In the genomic region with DNA sequence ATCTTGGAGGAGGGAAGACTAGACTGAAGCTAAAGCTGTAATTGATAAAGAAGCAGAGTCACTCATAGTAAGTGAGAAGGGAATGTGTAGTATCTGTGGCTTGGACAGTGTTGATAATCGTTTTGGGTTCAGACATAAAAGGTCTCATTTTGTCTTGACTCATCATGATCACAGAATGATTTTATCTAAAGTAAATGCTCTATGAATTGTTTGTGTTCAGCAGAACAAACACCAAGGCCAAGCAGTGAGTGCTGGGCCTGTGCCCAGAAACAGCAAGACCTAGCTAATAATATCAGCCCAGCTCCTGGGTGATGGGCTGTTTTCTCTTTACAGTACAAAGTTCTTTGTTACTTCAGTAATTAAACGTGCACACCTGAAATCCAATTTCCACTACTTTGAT, we compare ENCODE assay signal across 2 cellular contexts.
A peak's percentile ranks its signal among the peaks of the same experiment; 100 is the strongest.
TF ChIP-seq lines count a peak whose summit lies in the region.

No MANE protein-coding gene starts in this region.

TF ChIP-seq in IMR-90, 13 proteins besides CTCF, POLR2A, EP300 and RAD21:
- TF ChIP-seq RCOR1 (IDR thresholded peaks at IDR 0.05; ENCODE audit: insufficient replicate concordance, low read length) (no peak), MAZ (IDR thresholded peaks at IDR 0.05; ENCODE audit: borderline replicate concordance, low read depth, low read length) (no peak), FOS (IDR thresholded peaks at IDR 0.05; ENCODE audit: low read depth, low read length) (peak; percentile 9; the same call in 1 of the 2 replicates)

TF ChIP-seq in SK-N-SH, 30 proteins besides CTCF, POLR2A, EP300 and RAD21:
- TF ChIP-seq MXI1 (IDR thresholded peaks at IDR 0.05; ENCODE audit: low read depth, low read length) (no peak), FOSL2 (IDR thresholded peaks at IDR 0.05; ENCODE audit: borderline replicate concordance, low read depth) (peak; percentile 64; the same call in 1 of the 2 replicates), SMC3 (IDR thresholded peaks at IDR 0.05; ENCODE audit: low read depth, low read length) (no peak), NFIC (IDR thresholded peaks at IDR 0.05; ENCODE audit: borderline replicate concordance) (peak; percentile 83), EZH2phosphoT487 (IDR thresholded peaks at IDR 0.05; ENCODE audit: borderline replicate concordance, low read depth) (no peak), TEAD4 (IDR thresholded peaks at IDR 0.05; ENCODE audit: borderline replicate concordance, insufficient read depth) (peak; percentile 71; the same call in 1 of the 2 replicates), RXRA (IDR thresholded peaks at IDR 0.05; ENCODE audit: borderline replicate concordance, low read depth) (peak; percentile 38; the same call in 1 of the 2 replicates), POLR2AphosphoS5 (IDR thresholded peaks at IDR 0.05; ENCODE audit: low read depth, low read length) (peak; percentile 48; the same call in 1 of the 2 replicates), MEF2A (IDR thresholded peaks at IDR 0.05; ENCODE audit: borderline replicate concordance, low read depth) (peak; percentile 69), FOXM1 (IDR thresholded peaks at IDR 0.05; ENCODE audit: low read depth) (no peak), TCF12 (IDR thresholded peaks at IDR 0.05) (peak; percentile 84), JUND (IDR thresholded peaks at IDR 0.05) (peak; percentile 80)
- TF ChIP-seq, protein P1, sequence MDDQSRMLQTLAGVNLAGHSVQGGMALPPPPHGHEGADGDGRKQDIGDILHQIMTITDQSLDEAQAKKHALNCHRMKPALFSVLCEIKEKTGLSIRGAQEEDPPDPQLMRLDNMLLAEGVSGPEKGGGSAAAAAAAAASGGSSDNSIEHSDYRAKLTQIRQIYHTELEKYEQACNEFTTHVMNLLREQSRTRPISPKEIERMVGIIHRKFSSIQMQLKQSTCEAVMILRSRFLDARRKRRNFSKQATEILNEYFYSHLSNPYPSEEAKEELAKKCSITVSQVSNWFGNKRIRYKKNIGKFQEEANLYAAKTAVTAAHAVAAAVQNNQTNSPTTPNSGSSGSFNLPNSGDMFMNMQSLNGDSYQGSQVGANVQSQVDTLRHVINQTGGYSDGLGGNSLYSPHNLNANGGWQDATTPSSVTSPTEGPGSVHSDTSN (IDR thresholded peaks at IDR 0.05) = peak; percentile 82
- TF ChIP-seq, protein P2, sequence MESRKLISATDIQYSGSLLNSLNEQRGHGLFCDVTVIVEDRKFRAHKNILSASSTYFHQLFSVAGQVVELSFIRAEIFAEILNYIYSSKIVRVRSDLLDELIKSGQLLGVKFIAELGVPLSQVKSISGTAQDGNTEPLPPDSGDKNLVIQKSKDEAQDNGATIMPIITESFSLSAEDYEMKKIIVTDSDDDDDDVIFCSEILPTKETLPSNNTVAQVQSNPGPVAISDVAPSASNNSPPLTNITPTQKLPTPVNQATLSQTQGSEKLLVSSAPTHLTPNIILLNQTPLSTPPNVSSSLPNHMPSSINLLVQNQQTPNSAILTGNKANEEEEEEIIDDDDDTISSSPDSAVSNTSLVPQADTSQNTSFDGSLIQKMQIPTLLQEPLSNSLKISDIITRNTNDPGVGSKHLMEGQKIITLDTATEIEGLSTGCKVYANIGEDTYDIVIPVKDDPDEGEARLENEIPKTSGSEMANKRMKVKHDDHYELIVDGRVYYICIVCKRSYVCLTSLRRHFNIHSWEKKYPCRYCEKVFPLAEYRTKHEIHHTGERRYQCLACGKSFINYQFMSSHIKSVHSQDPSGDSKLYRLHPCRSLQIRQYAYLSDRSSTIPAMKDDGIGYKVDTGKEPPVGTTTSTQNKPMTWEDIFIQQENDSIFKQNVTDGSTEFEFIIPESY (IDR thresholded peaks at IDR 0.05; ENCODE audit: borderline replicate concordance, low read depth) = peak; percentile 63; the same call in 1 of the 2 replicates
